Comparison of ENCODE assay signal across 1 cellular context in genomic region chr18:59900222-59901128, GRCh38.
TF ChIP-seq lines count a peak whose summit lies in the region.

No MANE protein-coding gene starts in this region.

TF ChIP-seq in GM12878, 131 proteins besides CTCF, POLR2A, EP300 and RAD21 (continued from another document and continues in another):
- TF ChIP-seq CEBPB (IDR thresholded peaks at IDR 0.05; ENCODE audit: borderline replicate concordance in 1 of 2, low read depth in 2 of 2, low read length in 2 of 2), result peak in 1 of 2 experiments; percentile 63; a peak in 1 of 4 replicates
- TF ChIP-seq, protein P1, sequence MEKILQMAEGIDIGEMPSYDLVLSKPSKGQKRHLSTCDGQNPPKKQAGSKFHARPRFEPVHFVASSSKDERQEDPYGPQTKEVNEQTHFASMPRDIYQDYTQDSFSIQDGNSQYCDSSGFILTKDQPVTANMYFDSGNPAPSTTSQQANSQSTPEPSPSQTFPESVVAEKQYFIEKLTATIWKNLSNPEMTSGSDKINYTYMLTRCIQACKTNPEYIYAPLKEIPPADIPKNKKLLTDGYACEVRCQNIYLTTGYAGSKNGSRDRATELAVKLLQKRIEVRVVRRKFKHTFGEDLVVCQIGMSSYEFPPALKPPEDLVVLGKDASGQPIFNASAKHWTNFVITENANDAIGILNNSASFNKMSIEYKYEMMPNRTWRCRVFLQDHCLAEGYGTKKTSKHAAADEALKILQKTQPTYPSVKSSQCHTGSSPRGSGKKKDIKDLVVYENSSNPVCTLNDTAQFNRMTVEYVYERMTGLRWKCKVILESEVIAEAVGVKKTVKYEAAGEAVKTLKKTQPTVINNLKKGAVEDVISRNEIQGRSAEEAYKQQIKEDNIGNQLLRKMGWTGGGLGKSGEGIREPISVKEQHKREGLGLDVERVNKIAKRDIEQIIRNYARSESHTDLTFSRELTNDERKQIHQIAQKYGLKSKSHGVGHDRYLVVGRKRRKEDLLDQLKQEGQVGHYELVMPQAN (conservative IDR thresholded peaks at IDR 0.05), result peak; percentile 43; the same call in 1 of the 2 replicates
- no peak for TF ChIP-seq HCFC1 (IDR thresholded peaks at IDR 0.05; ENCODE audit: low read length)
- no peak for TF ChIP-seq E2F4 (IDR thresholded peaks at IDR 0.05; ENCODE audit: low read depth, low read length)
- TF ChIP-seq ATF2 (IDR thresholded peaks at IDR 0.05; ENCODE audit: low read length), result no peak
- TF ChIP-seq BHLHE40 (IDR thresholded peaks at IDR 0.05; ENCODE audit: borderline replicate concordance in 1 of 2, low read depth in 2 of 2, low read length in 1 of 2), result peak; percentile 70 to 81
- no peak for TF ChIP-seq ZNF687 (IDR thresholded peaks at IDR 0.05)
- TF ChIP-seq USF1 (IDR thresholded peaks at IDR 0.05; ENCODE audit: borderline replicate concordance, extremely low read length, insufficient read depth, low read depth, low read length), result no peak
- TF ChIP-seq BRCA1 (IDR thresholded peaks at IDR 0.05; ENCODE audit: low read depth, low read length), result no peak
- TF ChIP-seq SPI1 (IDR thresholded peaks at IDR 0.05; ENCODE audit: borderline replicate concordance, insufficient read depth, low read depth, low read length), result peak; percentile 54
- TF ChIP-seq CBX3 (IDR thresholded peaks at IDR 0.05; ENCODE audit: borderline replicate concordance, low read depth), result no peak
- no peak for TF ChIP-seq SUZ12 (IDR thresholded peaks at IDR 0.05; ENCODE audit: unreplicated experiment)
- TF ChIP-seq TCF7 (IDR thresholded peaks at IDR 0.05; ENCODE audit: borderline replicate concordance), result no peak
- peak in 1 of 2 experiments; percentile 42; a peak in 2 of 3 replicates for TF ChIP-seq EGR1 (IDR thresholded peaks at IDR 0.05; ENCODE audit: borderline replicate concordance in 1 of 2, low read depth in 2 of 2, low read length in 2 of 2)
- no peak for TF ChIP-seq STAT1 (conservative IDR thresholded peaks at IDR 0.05)
- peak; percentile 66 for TF ChIP-seq SMAD1 (IDR thresholded peaks at IDR 0.05; ENCODE audit: low read depth, partially characterized antibody)
- TF ChIP-seq, protein P2, sequence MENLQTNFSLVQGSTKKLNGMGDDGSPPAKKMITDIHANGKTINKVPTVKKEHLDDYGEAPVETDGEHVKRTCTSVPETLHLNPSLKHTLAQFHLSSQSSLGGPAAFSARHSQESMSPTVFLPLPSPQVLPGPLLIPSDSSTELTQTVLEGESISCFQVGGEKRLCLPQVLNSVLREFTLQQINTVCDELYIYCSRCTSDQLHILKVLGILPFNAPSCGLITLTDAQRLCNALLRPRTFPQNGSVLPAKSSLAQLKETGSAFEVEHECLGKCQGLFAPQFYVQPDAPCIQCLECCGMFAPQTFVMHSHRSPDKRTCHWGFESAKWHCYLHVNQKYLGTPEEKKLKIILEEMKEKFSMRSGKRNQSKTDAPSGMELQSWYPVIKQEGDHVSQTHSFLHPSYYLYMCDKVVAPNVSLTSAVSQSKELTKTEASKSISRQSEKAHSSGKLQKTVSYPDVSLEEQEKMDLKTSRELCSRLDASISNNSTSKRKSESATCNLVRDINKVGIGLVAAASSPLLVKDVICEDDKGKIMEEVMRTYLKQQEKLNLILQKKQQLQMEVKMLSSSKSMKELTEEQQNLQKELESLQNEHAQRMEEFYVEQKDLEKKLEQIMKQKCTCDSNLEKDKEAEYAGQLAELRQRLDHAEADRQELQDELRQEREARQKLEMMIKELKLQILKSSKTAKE (IDR thresholded peaks at IDR 0.05; ENCODE audit: low read depth, poor library complexity, severe bottlenecking), result peak; percentile 64
- peak; percentile 14; the same call in 1 of the 2 replicates for TF ChIP-seq IRF4 (IDR thresholded peaks at IDR 0.05; ENCODE audit: low read depth, low read length)
- peak; percentile 63 for TF ChIP-seq YY1 (IDR thresholded peaks at IDR 0.05; ENCODE audit: low read depth, low read length)
- no peak for TF ChIP-seq FOS (IDR thresholded peaks at IDR 0.05; ENCODE audit: borderline replicate concordance, extremely low read depth, insufficient read length)
- no peak for TF ChIP-seq RFX5 (IDR thresholded peaks at IDR 0.05; ENCODE audit: low read depth, low read length)
- peak in 1 of 2 experiments; percentile 44; a peak in 1 of 4 replicates for TF ChIP-seq ETV6 (conservative IDR thresholded peaks at IDR 0.05 in 1 of 2, IDR thresholded peaks at IDR 0.05 in 1 of 2; ENCODE audit: borderline replicate concordance in 1 of 2, low read depth in 1 of 2)
- TF ChIP-seq NR2C2 (IDR thresholded peaks at IDR 0.05; ENCODE audit: borderline replicate concordance, control insufficient read depth, insufficient read length, low read depth), result no peak
- 0 out of 2 replicates have a peak, but pooled peaks have one; percentile 57 for TF ChIP-seq MEF2A (IDR thresholded peaks at IDR 0.05; ENCODE audit: insufficient read depth, low read depth, low read length)
- TF ChIP-seq PAX8 (IDR thresholded peaks at IDR 0.05), result no peak
- TF ChIP-seq RCOR1 (conservative IDR thresholded peaks at IDR 0.05; ENCODE audit: low read depth, low read length), result no peak
- no peak for TF ChIP-seq TARDBP (IDR thresholded peaks at IDR 0.05; ENCODE audit: borderline replicate concordance)
- TF ChIP-seq MLLT1 (IDR thresholded peaks at IDR 0.05), result peak; percentile 89
- TF ChIP-seq, protein P3, sequence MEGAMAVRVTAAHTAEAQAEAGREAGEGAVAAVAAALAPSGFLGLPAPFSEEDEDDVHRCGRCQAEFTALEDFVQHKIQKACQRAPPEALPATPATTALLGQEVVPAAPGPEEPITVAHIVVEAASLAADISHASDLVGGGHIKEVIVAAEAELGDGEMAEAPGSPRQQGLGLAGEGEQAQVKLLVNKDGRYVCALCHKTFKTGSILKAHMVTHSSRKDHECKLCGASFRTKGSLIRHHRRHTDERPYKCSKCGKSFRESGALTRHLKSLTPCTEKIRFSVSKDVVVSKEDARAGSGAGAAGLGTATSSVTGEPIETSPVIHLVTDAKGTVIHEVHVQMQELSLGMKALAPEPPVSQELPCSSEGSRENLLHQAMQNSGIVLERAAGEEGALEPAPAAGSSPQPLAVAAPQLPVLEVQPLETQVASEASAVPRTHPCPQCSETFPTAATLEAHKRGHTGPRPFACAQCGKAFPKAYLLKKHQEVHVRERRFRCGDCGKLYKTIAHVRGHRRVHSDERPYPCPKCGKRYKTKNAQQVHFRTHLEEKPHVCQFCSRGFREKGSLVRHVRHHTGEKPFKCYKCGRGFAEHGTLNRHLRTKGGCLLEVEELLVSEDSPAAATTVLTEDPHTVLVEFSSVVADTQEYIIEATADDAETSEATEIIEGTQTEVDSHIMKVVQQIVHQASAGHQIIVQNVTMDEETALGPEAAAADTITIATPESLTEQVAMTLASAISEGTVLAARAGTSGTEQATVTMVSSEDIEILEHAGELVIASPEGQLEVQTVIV (IDR thresholded peaks at IDR 0.05; ENCODE audit: borderline replicate concordance, partially characterized antibody), result no peak
- TF ChIP-seq CREB1 (IDR thresholded peaks at IDR 0.05; ENCODE audit: low read depth), result no peak
- TF ChIP-seq, protein P4, sequence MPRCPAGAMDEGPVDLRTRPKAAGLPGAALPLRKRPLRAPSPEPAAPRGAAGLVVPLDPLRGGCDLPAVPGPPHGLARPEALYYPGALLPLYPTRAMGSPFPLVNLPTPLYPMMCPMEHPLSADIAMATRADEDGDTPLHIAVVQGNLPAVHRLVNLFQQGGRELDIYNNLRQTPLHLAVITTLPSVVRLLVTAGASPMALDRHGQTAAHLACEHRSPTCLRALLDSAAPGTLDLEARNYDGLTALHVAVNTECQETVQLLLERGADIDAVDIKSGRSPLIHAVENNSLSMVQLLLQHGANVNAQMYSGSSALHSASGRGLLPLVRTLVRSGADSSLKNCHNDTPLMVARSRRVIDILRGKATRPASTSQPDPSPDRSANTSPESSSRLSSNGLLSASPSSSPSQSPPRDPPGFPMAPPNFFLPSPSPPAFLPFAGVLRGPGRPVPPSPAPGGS (IDR thresholded peaks at IDR 0.05; ENCODE audit: borderline replicate concordance, insufficient read depth, low read depth, low read length, poor library complexity, severe bottlenecking), result peak; percentile 67
